8 cellular contexts compared by ENCODE assay signal in genomic region chr11:118609380-118610219, GRCh38. TPM values are rescaled to one million over a fixed set of nuclear protein-coding genes. Genes with fewer than 3 reads are reported as not detected.
DNase-seq lines count a peak whose midpoint lies in the region; ATAC-seq and TF ChIP-seq lines count a peak whose summit lies in the region.

No MANE protein-coding gene starts in this region.

- H3K36me3 ChIP-seq in A673 (ENCODE audit: insufficient read depth, low read length, poor library complexity, severe bottlenecking) (no peaks in the 10 kb centered on the region), stomach (peaks cover 3 to 14% (median 9%) of the 10 kb centered on the region in 4 donors)

- 4 to 16% (median 12%) methylated on average over 37 to 57 of the region's 57 CpGs for WGBS in stomach, 5 donors

- BruUV-seq in A673 (replicated peaks; lab: Mats Ljungman, UMichigan) = no TSS peak

- TF ChIP-seq CTCF in A673 (conservative IDR thresholded peaks at IDR 0.05; ENCODE audit: low read depth, low read length) (no peak), stomach (IDR thresholded peaks at IDR 0.05) (no peak)

- no peak for TF ChIP-seq EP300 in stomach (IDR thresholded peaks at IDR 0.05)

- H3K4me3 ChIP-seq in A673 (ENCODE audit: low read depth, low read length, poor library complexity, severe bottlenecking) = no peak overlapping the region
- H3K4me3 ChIP-seq in stomach = peak overlapping the region; percentile 47 to 79 (median 70)

- H3K27ac ChIP-seq in A673 (ENCODE audit: low read depth, low read length, poor library complexity, severe bottlenecking) (peak overlapping the region; percentile 65), stomach (peak overlapping the region; percentile 55 to 98 (median 91))

- intact Hi-C loops in A673 (cut with micrococcal nuclease; ENCODE audit: unreplicated experiment) = no loop called here
- intact Hi-C loops in stomach (cut with DNase I; ENCODE audit: low total_unique reads) = loop anchor here (5.0 kb wide), 1 partner anchor 48 kb away; no protein-coding TSS in a partner anchor

- ATAC-seq in HG02840 (IDR thresholded peaks at IDR 0.05; ENCODE audit: low FRiP score, unreplicated experiment) = no peak

- POLR2A ChIA-PET in A673 (lab: Charles Lee; ENCODE audit: low non-redundant PET) = interaction anchor here (0.5 kb wide), 1 partner anchor 147 kb away, joined by 6 read pairs; no protein-coding TSS in a partner anchor

- no peak for TF ChIP-seq POLR2A in stomach (IDR thresholded peaks at IDR 0.05)

- DNase-seq in A673 (ENCODE audit: low spot score) (no peak), T-helper 1 cell (peak in 3 of 5 donors; percentile 10 to 25 (median 22)), mesenteric fat pad (ENCODE audit: low spot score) (peak; percentile 87), stomach (peak; percentile 29), NAMALWA (ENCODE audit: low spot score) (no peak), NCI-H774 (lab: John Stamatoyannopoulos, UW) (no peak)
- peak; percentile 25 for DNase-seq in central memory CD4-positive, alpha-beta T cell

- H3K4me1 ChIP-seq in A673 (ENCODE audit: insufficient read depth, low read length, poor library complexity, severe bottlenecking) (peaks cover 38% of the 10 kb centered on the region), stomach (peaks cover 60 to 87% (median 75%) of the 10 kb centered on the region in 4 donors)

- H3K9me3 ChIP-seq in A673 (ENCODE audit: low read depth, low read length, poor library complexity, severe bottlenecking) (no peaks in the 10 kb centered on the region), stomach (no peaks in the 10 kb centered on the region)

- CTCF ChIA-PET in A673 (lab: Charles Lee) = interaction anchor here (1.1 to 2.1 kb wide), 2 partner anchors 11 to 15 kb away, joined by 4 to 10 read pairs; no protein-coding TSS in a partner anchor

- no peaks in the 10 kb centered on the region for H3K27me3 ChIP-seq in A673 (replicated peaks; ENCODE audit: insufficient read depth, low read depth, low read length, poor library complexity)
- H3K27me3 ChIP-seq in stomach = peaks cover 0 to 42% (median 34%) of the 10 kb centered on the region in 3 donors

RNA-seq across cellular contexts. Expression of gene PHLDB1, which starts 2.2 kb away (rescaled TPM):
- total RNA-seq in A673 (2021) = 48.7 and 58.7 TPM in 2 replicates
- total RNA-seq in mesenteric fat pad = 562 TPM
- total RNA-seq in stomach = 100 to 1,000 TPM in 1 of 5 donors, 10 to 100 TPM in 4; 34.4 to 291 (median 50.2) TPM
- 10 to 100 TPM; 28.4 to 43.1 (median 39.7) TPM for polyA plus RNA-seq in stomach

RNA-seq across cellular contexts. Expression of gene ARCN1, which starts 37.4 kb away (rescaled TPM):
- total RNA-seq in A673 (2021) = 217 and 220 TPM in 2 replicates
- total RNA-seq in mesenteric fat pad = 176 TPM
- total RNA-seq in stomach = 100 to 1,000 TPM in 1 of 5 donors, 10 to 100 TPM in 4; 22.0 to 115 (median 60.0) TPM
- polyA plus RNA-seq in stomach = 100 to 1,000 TPM in 1 of 3 donors, 10 to 100 TPM in 2; 50.7 to 107 (median 60.2) TPM

RNA-seq across cellular contexts. Expression of gene IFT46, which starts 43.9 kb away (rescaled TPM):
- total RNA-seq in A673 (2021) = 34.3 and 34.6 TPM in 2 replicates
- total RNA-seq in mesenteric fat pad = 11.4 TPM
- 100 to 1,000 TPM in 1 of 5 donors, 10 to 100 TPM in 3, 1 to 10 TPM in 1; 3.5 to 113 (median 28.4) TPM for total RNA-seq in stomach
- 10 to 100 TPM; 15.4 to 17.9 (median 17.5) TPM for polyA plus RNA-seq in stomach

Comparison
In these comparisons a context has a peak if more than half of its experiments do, and no peak if none do; other contexts are left out.
1. DNase-seq: peak in T-helper 1 cell (3 of 5), central memory CD4-positive, alpha-beta T cell (single experiment), mesenteric fat pad (single experiment) and stomach (single experiment); none in A673 (single experiment), NAMALWA (single experiment) and NCI-H774 (single experiment).